5 cellular contexts compared by ENCODE assay signal in genomic region chr11:19126562-19127325, GRCh38. TPM values are rescaled to one million over a fixed set of nuclear protein-coding genes. Genes with fewer than 3 reads are reported as not detected.
A peak's percentile ranks its signal among the peaks of the same experiment; 100 is the strongest.
DNase-seq lines count a peak whose midpoint lies in the region; FAIRE-seq and TF ChIP-seq lines count a peak whose summit lies in the region.
"Not testable (repeated sequence)": the region's sequence is repeated elsewhere in the genome, so short reads cannot be mapped to it uniquely, and the experiment has no call there.

No MANE protein-coding gene starts in this region.

- H3K79me1 ChIP-seq in trophoblast cell (ENCODE audit: low read length), result not testable (repeated sequence)

- not testable (repeated sequence) for H3K4me2 ChIP-seq in trophoblast cell (ENCODE audit: low read length)

- not testable (repeated sequence) for H3K18ac ChIP-seq in trophoblast cell (ENCODE audit: low read length)

- H3K4ac ChIP-seq in trophoblast cell (ENCODE audit: low read depth, low read length), result not testable (repeated sequence)

- H3K9me3 ChIP-seq in trophoblast cell (ENCODE audit: insufficient read depth, low read depth, low read length), result not testable (repeated sequence)

- not testable (repeated sequence) for DNase-seq in GM12892 (ENCODE audit: insufficient read length)
- DNase-seq in M059J (ENCODE audit: low read depth) (peak; percentile 28), NCI-H226 (peak; percentile 10), astrocyte of the hippocampus (ENCODE audit: low read depth, low spot score) (peak; percentile 58), trophoblast cell (peak; percentile 24 to 60)

- not testable (repeated sequence) for TF ChIP-seq POLR2A in GM12892 (IDR thresholded peaks at IDR 0.05; ENCODE audit: low read depth, low read length)

- not testable (repeated sequence) for H3K79me2 ChIP-seq in trophoblast cell (ENCODE audit: control insufficient read depth, insufficient read depth, low read length, poor library complexity)

- H3K14ac ChIP-seq in trophoblast cell (ENCODE audit: low read length), result not testable (repeated sequence)

- not testable (repeated sequence) for H2BK120ac ChIP-seq in trophoblast cell (ENCODE audit: insufficient read depth, low read length, poor library complexity)

- H3K4me3 ChIP-seq in trophoblast cell (ENCODE audit: low read depth, low read length), result not testable (repeated sequence)

- H3K9ac ChIP-seq in trophoblast cell (ENCODE audit: low read length), result not testable (repeated sequence)

- no CpG with 5 or more reads among the region's 4 CpGs for WGBS in trophoblast cell (ENCODE audit: extremely low coverage, insufficient coverage, insufficient read length)

- H3K27me3 ChIP-seq in trophoblast cell (ENCODE audit: insufficient read depth, low read length), result not testable (repeated sequence)

- H2BK5ac ChIP-seq in trophoblast cell (ENCODE audit: low read depth, low read length, poor library complexity), result not testable (repeated sequence)

- H4K91ac ChIP-seq in trophoblast cell (ENCODE audit: low read depth, low read length), result not testable (repeated sequence)

- H2BK12ac ChIP-seq in trophoblast cell (ENCODE audit: low read length), result not testable (repeated sequence)

- not testable (repeated sequence) for H3K27ac ChIP-seq in trophoblast cell (ENCODE audit: low read depth, low read length)

- H3K36me3 ChIP-seq in trophoblast cell (ENCODE audit: control insufficient read depth in 1 of 2, insufficient read depth in 2 of 2, low read length in 2 of 2), result not testable (repeated sequence)

- not testable (repeated sequence) for H2AFZ ChIP-seq in trophoblast cell (ENCODE audit: insufficient read depth, low read length, poor library complexity)

- not testable (repeated sequence) for H3K23ac ChIP-seq in trophoblast cell (ENCODE audit: low read length)

- H4K12ac ChIP-seq in trophoblast cell (ENCODE audit: low read depth, low read length), result not testable (repeated sequence)

- H2AK5ac ChIP-seq in trophoblast cell (ENCODE audit: low read length), result not testable (repeated sequence)

- peak; percentile 68 for FAIRE-seq in GM12892 (lab: Jason Lieb, UNC)

- H3K4me1 ChIP-seq in trophoblast cell (ENCODE audit: control insufficient read depth in 1 of 2, insufficient read depth in 2 of 2, low read length in 2 of 2), result not testable (repeated sequence)

- H4K8ac ChIP-seq in trophoblast cell (ENCODE audit: low read depth, low read length), result not testable (repeated sequence)

RNA-seq across cellular contexts. Expression of gene ZDHHC13, which starts 9.8 kb away (rescaled TPM):
- polyA plus RNA-seq in GM12892 (2012; ENCODE audit: missing spikeins), result 15.6 TPM
- total RNA-seq in M059J (2014; rRNA removed; shearing (Covaris generic)), result 41.1 and 55.5 TPM in 2 replicates
- polyA plus RNA-seq in trophoblast cell (2013), result 16.5 and 17.6 TPM in 2 replicates
